In genomic region chr7:149255174-149255573, GRCh38 we compare ENCODE assay signal across 23 cellular contexts. TPM values are rescaled to one million over a fixed set of nuclear protein-coding genes. Genes with fewer than 3 reads are reported as not detected.
DNase-seq lines count a peak whose midpoint lies in the region; ATAC-seq and TF ChIP-seq lines count a peak whose summit lies in the region.
"Had no signal": no experiment of that assay in that cellular context is flagged by ENCODE, and none has a peak within 500 bp of the region (broad histone marks: within the 10 kb centered on the region; RNA-seq: fewer than 3 reads in every experiment).

No MANE protein-coding gene starts in this region.

- intact Hi-C loops in psoas muscle (cut with DNase I): no loop called here
- intact Hi-C loops in Right ventricle myocardium inferior (cut with DNase I): no loop called here

- H3K36me3 ChIP-seq in psoas muscle (ENCODE audit: insufficient read depth in 1 of 2, low read depth in 1 of 2): peaks cover 2 to 64% of the 10 kb centered on the region in 2 donors

- no peaks in the 10 kb centered on the region for H3K27me3 Mint-ChIP-seq in activated T-cell treated with anti-CD3 and anti-CD28 coated beads, Interleukin-2, amount 50 U/mL, for 24 hours
- H3K27me3 Mint-ChIP-seq in activated T-cell treated with anti-CD3 and anti-CD28 coated beads, Interleukin-2, amount 50 U/mL, for 72 hours (ENCODE audit: low read depth): no peaks in the 10 kb centered on the region
- H3K27me3 Mint-ChIP-seq in endothelial cell (ENCODE audit: unreplicated experiment): peaks cover 3% of the 10 kb centered on the region
- H3K27me3 Mint-ChIP-seq: CD4-positive, alpha-beta T cell; CD8-positive, alpha-beta memory T cell had no signal

- H3K4me3 Mint-ChIP-seq in activated T-cell treated with anti-CD3 and anti-CD28 coated beads, Interleukin-2, amount 50 U/mL, for 24 hours: no peak overlapping the region
- H3K4me3 Mint-ChIP-seq in activated T-cell treated with anti-CD3 and anti-CD28 coated beads, Interleukin-2, amount 50 U/mL, for 72 hours: no peak overlapping the region
- peak overlapping the region; percentile 34 for H3K4me3 Mint-ChIP-seq in endothelial cell (ENCODE audit: unreplicated experiment)
- H3K4me3 Mint-ChIP-seq: CD14-positive monocyte; CD4-positive, alpha-beta T cell; CD8-positive, alpha-beta memory T cell; GM23338; H9 had no signal

- TF ChIP-seq CTCF in endothelial cell (IDR thresholded peaks at IDR 0.05; ENCODE audit: unreplicated experiment): no peak
- TF ChIP-seq CTCF in psoas muscle (IDR thresholded peaks at IDR 0.05): no peak

- peaks cover 19% of the 10 kb centered on the region for H3K4me1 ChIP-seq in psoas muscle
- H3K4me1 ChIP-seq: BE2C; BLaER1 treated with 17β-estradiol and CSF1 and Interleukin-3, amounts not matched to agents 10 nM and 100 nM had no signal

- no peak for DNase-seq in activated T-cell treated with anti-CD3 and anti-CD28 coated beads, Interleukin-2, amount 50 U/mL, for 24 hours
- DNase-seq in activated T-cell treated with anti-CD3 and anti-CD28 coated beads, Interleukin-2, amount 50 U/mL, for 72 hours: no peak
- DNase-seq in NCI-H2171 (lab: John Stamatoyannopoulos, UW): peak; percentile 13
- no peak for DNase-seq in endothelial cell (ENCODE audit: low spot score)
- DNase-seq in psoas muscle: no peak
- DNase-seq in NCI-H1694 treated with DMSO at 0.1 percent for 48 hours (lab: John Stamatoyannopoulos, UW): no peak
- DNase-seq in Right ventricle myocardium inferior (ENCODE audit: missing footprints): no peak
- DNase-seq: AML-193; BE2C; CD4-positive, alpha-beta T cell; CD8-positive, alpha-beta memory T cell; DMS 273 treated with DMSO at 0.1 percent for 48 hours; DMS79; EL; GDM1; H9 had no signal

- 81 to 86% (median 86%) methylated on average over 5 of the region's 5 CpGs for WGBS in psoas muscle, 3 donors

- ATAC-seq in activated T-cell treated with anti-CD3 and anti-CD28 coated beads, Interleukin-2, amount 50 U/mL, for 72 hours (replicated peaks in 1 of 2): no peak
- ATAC-seq in psoas muscle: peak in 2 of 4 donors; percentile 36 to 45
- no peak for ATAC-seq in GM18873 (IDR thresholded peaks at IDR 0.05; ENCODE audit: low FRiP score, unreplicated experiment)
- ATAC-seq in Right ventricle myocardium inferior: no peak
- ATAC-seq: GM12878, GM23338, HCT116 had no signal

- H3K27ac Mint-ChIP-seq in activated T-cell treated with anti-CD3 and anti-CD28 coated beads, Interleukin-2, amount 50 U/mL, for 24 hours: peak overlapping the region; percentile 15
- H3K27ac Mint-ChIP-seq in activated T-cell treated with anti-CD3 and anti-CD28 coated beads, Interleukin-2, amount 50 U/mL, for 72 hours: no peak overlapping the region
- no peak overlapping the region for H3K27ac Mint-ChIP-seq in endothelial cell (ENCODE audit: unreplicated experiment)
- H3K27ac Mint-ChIP-seq: CD4-positive, alpha-beta T cell; GM23338; H9 had no signal

- no peaks in the 10 kb centered on the region for H3K9me3 Mint-ChIP-seq in activated T-cell treated with anti-CD3 and anti-CD28 coated beads, Interleukin-2, amount 50 U/mL, for 24 hours
- no peaks in the 10 kb centered on the region for H3K9me3 Mint-ChIP-seq in activated T-cell treated with anti-CD3 and anti-CD28 coated beads, Interleukin-2, amount 50 U/mL, for 72 hours
- no peaks in the 10 kb centered on the region for H3K9me3 Mint-ChIP-seq in endothelial cell (ENCODE audit: unreplicated experiment)
- H3K9me3 Mint-ChIP-seq: CD14-positive monocyte; CD4-positive, alpha-beta T cell; CD8-positive, alpha-beta memory T cell; GM23338; H9 had no signal

- no peak overlapping the region for H3K4me3 ChIP-seq in psoas muscle
- H3K4me3 ChIP-seq: BLaER1 treated with 17β-estradiol and CSF1 and Interleukin-3, amounts not matched to agents 10 nM and 100 nM; GM12878; GM23338 had no signal

- no peaks in the 10 kb centered on the region for H3K27me3 ChIP-seq in psoas muscle (ENCODE audit: insufficient read depth in 3 of 3, low read length in 2 of 3)
- H3K27me3 ChIP-seq: BE2C; BLaER1 treated with 17β-estradiol and CSF1 and Interleukin-3, amounts not matched to agents 10 nM and 100 nM had no signal

- H3K9me3 ChIP-seq in psoas muscle: no peaks in the 10 kb centered on the region
- H3K9me3 ChIP-seq: BE2C; BLaER1 treated with 17β-estradiol and CSF1 and Interleukin-3, amounts not matched to agents 10 nM and 100 nM had no signal

- H3K36me3 Mint-ChIP-seq in activated T-cell treated with anti-CD3 and anti-CD28 coated beads, Interleukin-2, amount 50 U/mL, for 24 hours (ENCODE audit: low read depth): peaks cover 64% of the 10 kb centered on the region
- peaks cover 6 to 14% of the 10 kb centered on the region in 2 donors for H3K36me3 Mint-ChIP-seq in activated T-cell treated with anti-CD3 and anti-CD28 coated beads, Interleukin-2, amount 50 U/mL, for 72 hours (ENCODE audit: insufficient read depth in 2 of 2)
- H3K36me3 Mint-ChIP-seq in endothelial cell (ENCODE audit: low read depth, unreplicated experiment): peaks cover 19% of the 10 kb centered on the region

- peak overlapping the region; percentile 57 for H3K27ac ChIP-seq in psoas muscle
- H3K27ac ChIP-seq: 22Rv1; BLaER1 treated with 17β-estradiol and CSF1 and Interleukin-3, amounts not matched to agents 10 nM and 100 nM had no signal

- peaks cover 24% of the 10 kb centered on the region for H3K4me1 Mint-ChIP-seq in activated T-cell treated with anti-CD3 and anti-CD28 coated beads, Interleukin-2, amount 50 U/mL, for 24 hours (ENCODE audit: low read depth)
- H3K4me1 Mint-ChIP-seq in activated T-cell treated with anti-CD3 and anti-CD28 coated beads, Interleukin-2, amount 50 U/mL, for 72 hours (ENCODE audit: low read depth): peaks cover under 1% of the 10 kb centered on the region
- H3K4me1 Mint-ChIP-seq in endothelial cell (ENCODE audit: unreplicated experiment): peaks cover 6% of the 10 kb centered on the region
- H3K4me1 Mint-ChIP-seq: CD14-positive monocyte, GM23338, H9 had no signal

RNA-seq across cellular contexts. Expression of gene ZNF783, which starts 6.8 kb away (rescaled TPM):
- 10 to 100 TPM; 28.4 to 32.4 TPM for total RNA-seq in activated T-cell treated with anti-CD3 and anti-CD28 coated beads, Interleukin-2, amount 50 U/mL, for 72 hours
- total RNA-seq in endothelial cell (ENCODE audit: unreplicated experiment) (15.3 TPM), psoas muscle (1 to 10 TPM; 6.0 to 9.0 (median 7.2) TPM), Right ventricle myocardium inferior (4.3 TPM)
- 10 to 100 TPM in 1 of 3 donors, 1 to 10 TPM in 2; 4.2 to 11.1 (median 4.9) TPM for polyA plus RNA-seq in psoas muscle

RNA-seq across cellular contexts. Expression of gene ZNF212, which starts 15.7 kb away (rescaled TPM):
- total RNA-seq in activated T-cell treated with anti-CD3 and anti-CD28 coated beads, Interleukin-2, amount 50 U/mL, for 72 hours: 10 to 100 TPM; 18.7 to 28.0 TPM
- 12.8 TPM for total RNA-seq in endothelial cell (ENCODE audit: unreplicated experiment)
- total RNA-seq in psoas muscle: 1 to 10 TPM; 3.2 to 6.4 (median 4.5) TPM
- polyA plus RNA-seq in psoas muscle: 1 to 10 TPM; 3.1 to 5.4 (median 4.3) TPM
- total RNA-seq in Right ventricle myocardium inferior: 4.8 TPM

RNA-seq across cellular contexts. Expression of gene ZNF282, which starts 59.8 kb away (rescaled TPM):
- total RNA-seq in activated T-cell treated with anti-CD3 and anti-CD28 coated beads, Interleukin-2, amount 50 U/mL, for 72 hours: 100 to 1,000 TPM in 1 of 2 donors, 10 to 100 TPM in 1; 59.5 to 161 TPM
- total RNA-seq in endothelial cell (ENCODE audit: unreplicated experiment) (40.0 TPM), psoas muscle (10 to 100 TPM; 15.3 to 22.5 (median 16.7) TPM), Right ventricle myocardium inferior (13.2 TPM)
- polyA plus RNA-seq in psoas muscle: 10 to 100 TPM in 1 of 3 donors, 1 to 10 TPM in 2; 7.6 to 11.5 (median 10.0) TPM
